1 cellular context compared by ENCODE assay signal in the genomic region with DNA sequence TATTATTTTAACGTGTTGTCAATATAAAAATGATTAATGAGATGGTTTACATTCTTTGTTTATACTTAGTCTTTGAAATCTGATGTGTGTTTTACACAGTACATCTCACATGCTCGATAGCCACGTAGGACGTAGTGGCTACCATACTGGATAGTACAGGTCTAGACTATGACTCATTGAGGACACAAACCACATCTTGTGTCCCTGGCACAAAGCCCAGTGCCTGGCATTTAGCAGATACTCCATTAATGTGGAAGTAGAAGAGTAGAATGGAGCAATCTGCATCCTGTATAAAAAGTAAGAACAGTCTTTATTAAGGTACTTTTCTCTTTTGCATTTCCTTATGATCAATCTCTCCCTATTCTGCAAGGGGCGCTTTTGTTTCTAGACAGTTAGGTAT.
TF ChIP-seq lines count a peak whose summit lies in the region.

No MANE protein-coding gene starts in this region.

TF ChIP-seq in HEK293, 187 proteins besides CTCF, POLR2A, EP300 and RAD21 (continued from another document):
- TF ChIP-seq ZNF548 (tag by site-specific recombination; IDR thresholded peaks at IDR 0.05) (no peak), ZNF629 (tag by site-specific recombination; IDR thresholded peaks at IDR 0.05) (peak; percentile 53), SCRT1 (tag by site-specific recombination; IDR thresholded peaks at IDR 0.05; ENCODE audit: borderline replicate concordance) (no peak), GLI2 (tag by site-specific recombination; IDR thresholded peaks at IDR 0.05; ENCODE audit: borderline replicate concordance, low read depth) (no peak), ZNF37A (tag by site-specific recombination; IDR thresholded peaks at IDR 0.05) (no peak), ZNF121 (tag by site-specific recombination; IDR thresholded peaks at IDR 0.05) (no peak), ZBTB8A (tag by site-specific recombination; IDR thresholded peaks at IDR 0.05) (no peak), ZIC2 (tag by site-specific recombination; IDR thresholded peaks at IDR 0.05) (no peak), ZNF394 (tag by site-specific recombination; IDR thresholded peaks at IDR 0.05; ENCODE audit: borderline replicate concordance) (peak; percentile 77; the same call in 1 of the 2 replicates), KLF9 (tag by site-specific recombination; IDR thresholded peaks at IDR 0.05; ENCODE audit: low read depth) (no peak)
- TF ChIP-seq, protein P1, sequence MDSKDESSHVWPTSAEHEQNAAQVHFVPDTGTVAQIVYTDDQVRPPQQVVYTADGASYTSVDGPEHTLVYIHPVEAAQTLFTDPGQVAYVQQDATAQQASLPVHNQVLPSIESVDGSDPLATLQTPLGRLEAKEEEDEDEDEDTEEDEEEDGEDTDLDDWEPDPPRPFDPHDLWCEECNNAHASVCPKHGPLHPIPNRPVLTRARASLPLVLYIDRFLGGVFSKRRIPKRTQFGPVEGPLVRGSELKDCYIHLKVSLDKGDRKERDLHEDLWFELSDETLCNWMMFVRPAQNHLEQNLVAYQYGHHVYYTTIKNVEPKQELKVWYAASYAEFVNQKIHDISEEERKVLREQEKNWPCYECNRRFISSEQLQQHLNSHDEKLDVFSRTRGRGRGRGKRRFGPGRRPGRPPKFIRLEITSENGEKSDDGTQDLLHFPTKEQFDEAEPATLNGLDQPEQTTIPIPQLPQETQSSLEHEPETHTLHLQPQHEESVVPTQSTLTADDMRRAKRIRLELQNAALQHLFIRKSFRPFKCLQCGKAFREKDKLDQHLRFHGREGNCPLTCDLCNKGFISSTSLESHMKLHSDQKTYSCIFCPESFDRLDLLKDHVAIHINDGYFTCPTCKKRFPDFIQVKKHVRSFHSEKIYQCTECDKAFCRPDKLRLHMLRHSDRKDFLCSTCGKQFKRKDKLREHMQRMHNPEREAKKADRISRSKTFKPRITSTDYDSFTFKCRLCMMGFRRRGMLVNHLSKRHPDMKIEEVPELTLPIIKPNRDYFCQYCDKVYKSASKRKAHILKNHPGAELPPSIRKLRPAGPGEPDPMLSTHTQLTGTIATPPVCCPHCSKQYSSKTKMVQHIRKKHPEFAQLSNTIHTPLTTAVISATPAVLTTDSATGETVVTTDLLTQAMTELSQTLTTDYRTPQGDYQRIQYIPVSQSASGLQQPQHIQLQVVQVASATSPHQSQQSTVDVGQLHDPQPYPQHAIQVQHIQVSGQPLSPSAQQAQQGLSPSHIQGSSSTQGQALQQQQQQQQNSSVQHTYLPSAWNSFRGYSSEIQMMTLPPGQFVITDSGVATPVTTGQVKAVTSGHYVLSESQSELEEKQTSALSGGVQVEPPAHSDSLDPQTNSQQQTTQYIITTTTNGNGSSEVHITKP (tag by site-specific recombination; IDR thresholded peaks at IDR 0.05): 0 out of 2 replicates have a peak, but pooled peaks have one; percentile 30
- TF ChIP-seq, protein P2, sequence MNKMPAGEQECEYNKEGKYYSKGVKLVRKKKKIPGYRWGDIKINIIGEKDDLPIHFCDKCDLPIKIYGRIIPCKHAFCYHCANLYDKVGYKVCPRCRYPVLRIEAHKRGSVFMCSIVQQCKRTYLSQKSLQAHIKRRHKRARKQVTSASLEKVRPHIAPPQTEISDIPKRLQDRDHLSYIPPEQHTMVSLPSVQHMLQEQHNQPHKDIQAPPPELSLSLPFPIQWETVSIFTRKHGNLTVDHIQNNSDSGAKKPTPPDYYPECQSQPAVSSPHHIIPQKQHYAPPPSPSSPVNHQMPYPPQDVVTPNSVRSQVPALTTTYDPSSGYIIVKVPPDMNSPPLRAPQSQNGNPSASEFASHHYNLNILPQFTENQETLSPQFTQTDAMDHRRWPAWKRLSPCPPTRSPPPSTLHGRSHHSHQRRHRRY (tag by site-specific recombination; IDR thresholded peaks at IDR 0.05): no peak
